Comparison of ENCODE assay signal across 18 cellular contexts in genomic region chr11:110075087-110075821, GRCh38. TPM values are rescaled to one million over a fixed set of nuclear protein-coding genes. Genes with fewer than 3 reads are reported as not detected.
DNase-seq lines count a peak whose midpoint lies in the region; FAIRE-seq and TF ChIP-seq lines count a peak whose summit lies in the region.
"Had no signal": no experiment of that assay in that cellular context is flagged by ENCODE, and none has a peak within 500 bp of the region (broad histone marks: within the 10 kb centered on the region; RNA-seq: fewer than 3 reads in every experiment).

No MANE protein-coding gene starts in this region.

- no peak for TF ChIP-seq POLR2A in GM12892 (IDR thresholded peaks at IDR 0.05; ENCODE audit: low read depth, low read length)

- H3K4me1 ChIP-seq in neutrophil (ENCODE audit: control insufficient read depth in 1 of 2, insufficient read depth in 1 of 2, low read depth in 1 of 2, low read length in 1 of 2) = peaks cover 60 to 66% of the 10 kb centered on the region in 2 experiments

- H3K27ac ChIP-seq in VCaP = peak overlapping the region; percentile 91
- peak overlapping the region; percentile 50 for H3K27ac ChIP-seq in neutrophil
- H3K27ac ChIP-seq: adrenal gland, esophagus muscularis mucosa had no signal

- H3K9me3 ChIP-seq in neutrophil = no peaks in the 10 kb centered on the region

- no peak overlapping the region for H3K4me3 Mint-ChIP-seq in HFFc6
- no peak overlapping the region for H3K4me3 Mint-ChIP-seq in activated naive CD8-positive, alpha-beta T cell treated with anti-CD3 and anti-CD28 coated beads for 36 hours
- H3K4me3 Mint-ChIP-seq: CD4-positive, CD25-positive, alpha-beta regulatory T cell; stimulated activated naive CD8-positive, alpha-beta T cell treated with anti-CD3 and anti-CD28 coated beads, Interleukin-15, Interleukin-2, amounts not matched to agents 100 ng/mL and 50 ng/mL, for 24 hours had no signal

- peak overlapping the region in 1 of 2 experiments; percentile 10 for H3K4me3 ChIP-seq in neutrophil (ENCODE audit: low read depth in 1 of 2, low read length in 1 of 2)
- H3K4me3 ChIP-seq: adrenal gland, esophagus muscularis mucosa had no signal

- peaks cover 1% of the 10 kb centered on the region; the same call in 1 of the 2 replicates for H3K27me3 Mint-ChIP-seq in HFFc6 (ENCODE audit: insufficient read depth)
- H3K27me3 Mint-ChIP-seq in activated naive CD8-positive, alpha-beta T cell treated with anti-CD3 and anti-CD28 coated beads for 36 hours = peaks cover 16% of the 10 kb centered on the region
- H3K27me3 Mint-ChIP-seq: CD4-positive, CD25-positive, alpha-beta regulatory T cell had no signal

- no peaks in the 10 kb centered on the region for H3K27me3 ChIP-seq in neutrophil
- H3K27me3 ChIP-seq: adrenal gland, esophagus muscularis mucosa had no signal

- no peaks in the 10 kb centered on the region for H3K36me3 ChIP-seq in neutrophil
- H3K36me3 ChIP-seq: adrenal gland, esophagus muscularis mucosa had no signal

- H3K27ac Mint-ChIP-seq in HFFc6 = no peak overlapping the region
- H3K27ac Mint-ChIP-seq in activated naive CD8-positive, alpha-beta T cell treated with anti-CD3 and anti-CD28 coated beads for 36 hours = no peak overlapping the region
- H3K27ac Mint-ChIP-seq: CD4-positive, CD25-positive, alpha-beta regulatory T cell; stimulated activated naive CD8-positive, alpha-beta T cell treated with anti-CD3 and anti-CD28 coated beads, Interleukin-15, Interleukin-2, amounts not matched to agents 100 ng/mL and 50 ng/mL, for 24 hours had no signal

- no peaks in the 10 kb centered on the region for H3K36me3 Mint-ChIP-seq in HFFc6 (ENCODE audit: low read depth)
- H3K36me3 Mint-ChIP-seq in activated naive CD8-positive, alpha-beta T cell treated with anti-CD3 and anti-CD28 coated beads for 36 hours = no peaks in the 10 kb centered on the region
- H3K36me3 Mint-ChIP-seq: CD4-positive, CD25-positive, alpha-beta regulatory T cell had no signal

- H3K4me1 Mint-ChIP-seq in HFFc6 (ENCODE audit: low read depth) = peaks cover 39% of the 10 kb centered on the region
- peaks cover 5% of the 10 kb centered on the region for H3K4me1 Mint-ChIP-seq in activated naive CD8-positive, alpha-beta T cell treated with anti-CD3 and anti-CD28 coated beads for 36 hours

- peak; percentile 39 for DNase-seq in NCI-H748 (lab: John Stamatoyannopoulos, UW; ENCODE audit: unreplicated experiment)
- DNase-seq in NCI-H748 treated with DMSO at 0.1 percent for 48 hours (lab: John Stamatoyannopoulos, UW) = no peak
- no peak for DNase-seq in GM12892 (ENCODE audit: insufficient read length)
- no peak for DNase-seq in HFFc6
- DNase-seq in D721Med (ENCODE audit: insufficient read length, low spot score) = no peak
- no peak for DNase-seq in activated naive CD8-positive, alpha-beta T cell treated with anti-CD3 and anti-CD28 coated beads for 36 hours
- DNase-seq: caudate nucleus; CD4-positive, CD25-positive, alpha-beta regulatory T cell; midbrain; NCI-H2029 treated with DMSO at 0.1 percent for 48 hours; NCI-H526 treated with DMSO at 0.1 percent for 48 hours; T-helper 1 cell had no signal

- FAIRE-seq in GM12892 (lab: Jason Lieb, UNC) = peak; percentile 54
- FAIRE-seq in D721Med (lab: Jason Lieb, UNC) = no peak
- FAIRE-seq: islet of Langerhans had no signal

- no peaks in the 10 kb centered on the region for H3K9me3 Mint-ChIP-seq in HFFc6
- H3K9me3 Mint-ChIP-seq in activated naive CD8-positive, alpha-beta T cell treated with anti-CD3 and anti-CD28 coated beads for 36 hours = no peaks in the 10 kb centered on the region
- H3K9me3 Mint-ChIP-seq: stimulated activated naive CD8-positive, alpha-beta T cell treated with anti-CD3 and anti-CD28 coated beads, Interleukin-15, Interleukin-2, amounts not matched to agents 100 ng/mL and 50 ng/mL, for 24 hours had no signal

- TF ChIP-seq CTCF in VCaP (conservative IDR thresholded peaks at IDR 0.05) = no peak
- TF ChIP-seq CTCF in neutrophil (IDR thresholded peaks at IDR 0.05) = no peak
- TF ChIP-seq CTCF in HFFc6 (IDR thresholded peaks at IDR 0.05) = no peak
- TF ChIP-seq CTCF in D721Med (IDR thresholded peaks at IDR 0.05; ENCODE audit: insufficient read depth, missing control alignments) = no peak

RNA-seq across cellular contexts. Expression of gene ZC3H12C, which starts 17.9 kb away (rescaled TPM):
- 15.0 TPM for polyA plus RNA-seq in GM12892 (2012; ENCODE audit: missing spikeins)
- total RNA-seq in HFFc6 (2021; fragmentation: NEBNext Ultra II Directional; extraction: Animal tissue kit (Norgen Biotek cat#: 25700)) = 1 to 10 TPM; 3.0 to 6.4 (median 5.0) TPM
- total RNA-seq in activated naive CD8-positive, alpha-beta T cell treated with anti-CD3 and anti-CD28 coated beads for 36 hours = under 1 TPM; 0.10 to 0.20 TPM
